In genomic region chr22:39468487-39469325, GRCh38 we compare ENCODE assay signal across 1 cellular context.
TF ChIP-seq lines count a peak whose summit lies in the region.

No MANE protein-coding gene starts in this region.

TF ChIP-seq in GM23338, 12 proteins besides CTCF, POLR2A, EP300 and RAD21:
- TF ChIP-seq EZH2 (IDR thresholded peaks at IDR 0.05; ENCODE audit: low read depth, unreplicated experiment) (no peak), REST (IDR thresholded peaks at IDR 0.05; ENCODE audit: unreplicated experiment) (no peak), ZNF462 (CRISPR knock-in tag; IDR thresholded peaks at IDR 0.05) (no peak), CREB1 (CRISPR knock-in tag; IDR thresholded peaks at IDR 0.05; ENCODE audit: low read depth) (no peak), ZNF331 (CRISPR knock-in tag; IDR thresholded peaks at IDR 0.05; ENCODE audit: low read depth) (no peak), NANOG (IDR thresholded peaks at IDR 0.05; ENCODE audit: borderline replicate concordance) (no peak), EZH2phosphoT487 (IDR thresholded peaks at IDR 0.05; ENCODE audit: unreplicated experiment) (no peak), POLR2AphosphoS5 (IDR thresholded peaks at IDR 0.05; ENCODE audit: low read depth) (no peak)
